ENCODE assay signal across 23 cellular contexts in genomic region chr3:81674690-81675089, GRCh38.
DNase-seq lines count a peak whose midpoint lies in the region; ATAC-seq, FAIRE-seq and TF ChIP-seq lines count a peak whose summit lies in the region.
"Had no signal": no experiment of that assay in that cellular context is flagged by ENCODE, and none has a peak within 500 bp of the region (broad histone marks: within the 10 kb centered on the region; RNA-seq: fewer than 3 reads in every experiment).

No MANE protein-coding gene starts in this region.

- H3K4me1 ChIP-seq in gastrocnemius medialis, result peaks cover 6 to 13% of the 10 kb centered on the region in 2 donors
- H3K4me1 ChIP-seq in heart right ventricle, result peaks cover 0 to under 1% (median 0%) of the 10 kb centered on the region in 9 donors
- H3K4me1 ChIP-seq: BE2C, BLaER1 had no signal

- DNase-seq in gastrocnemius medialis (no peak), NCI-H2196 (lab: John Stamatoyannopoulos, UW; ENCODE audit: unreplicated experiment) (no peak), heart right ventricle (no peak)
- DNase-seq: 8988T; ACHN; BE2C; C1 segment of cervical spinal cord; CD4-positive, alpha-beta memory T cell; CD4-positive, CD25-positive, alpha-beta regulatory T cell; CD8-positive, alpha-beta memory T cell; COR-L47; DMS 273 treated with DMSO at 0.1 percent for 48 hours; DMS153; DMS53; DMS79; DND-41; EL; GDM1 had no signal

- intact Hi-C loops in gastrocnemius medialis (cut with DNase I; ENCODE audit: low total_unique reads), result loop anchor here (5.0 kb wide), 1 partner anchor 33 kb away; no protein-coding TSS in a partner anchor
- intact Hi-C loops in heart right ventricle (cut with DNase I), result loop anchor here in 2 of 10 donors (10.0 kb wide), 2 partner anchors 90 to 240 kb away; partner anchors contain the start of gene GBE1 (in 1 of the 2)

- peak; percentile 39 to 59 for ATAC-seq in gastrocnemius medialis
- no peak for ATAC-seq in heart right ventricle
- ATAC-seq: GM12878 had no signal

- H3K9me3 ChIP-seq in gastrocnemius medialis, result no peaks in the 10 kb centered on the region
- H3K9me3 ChIP-seq in heart right ventricle, result no peaks in the 10 kb centered on the region
- H3K9me3 ChIP-seq: BE2C, BLaER1 had no signal

- H3K27ac ChIP-seq in VCaP (peak overlapping the region; percentile 88; the same call in 1 of the 2 replicates), gastrocnemius medialis (peak overlapping the region in 1 of 4 donors; percentile 45), heart right ventricle (no peak overlapping the region)
- H3K27ac ChIP-seq: BLaER1 had no signal

- H3K27me3 ChIP-seq in gastrocnemius medialis, result no peaks in the 10 kb centered on the region
- H3K27me3 ChIP-seq in heart right ventricle, result no peaks in the 10 kb centered on the region
- H3K27me3 ChIP-seq: BE2C, BLaER1 had no signal

- H3K36me3 ChIP-seq in gastrocnemius medialis (peaks cover 0 to 16% of the 10 kb centered on the region in 2 donors), heart right ventricle (peaks cover 0 to 7% (median 0%) of the 10 kb centered on the region in 9 donors)
- H3K36me3 ChIP-seq: BE2C had no signal

- FAIRE-seq in islet of Langerhans (lab: Jason Lieb, UNC), result peak; percentile 27
- FAIRE-seq: GM12892 had no signal

- no peak for TF ChIP-seq POLR2A in gastrocnemius medialis (IDR thresholded peaks at IDR 0.05)

- in situ Hi-C loops in gastrocnemius medialis (cut with MboI; ENCODE audit: low sequenced_read_pairs in 4 of 4), result loop anchor here in 3 of 4 donors (10.0 to 25.0 kb wide), 2 partner anchors 330 to 463 kb away; no protein-coding TSS in a partner anchor

- TF ChIP-seq CTCF in VCaP (conservative IDR thresholded peaks at IDR 0.05) (no peak), gastrocnemius medialis (IDR thresholded peaks at IDR 0.05 in 4 of 5, conservative IDR thresholded peaks at IDR 0.05 in 1 of 5) (no peak), heart right ventricle (IDR thresholded peaks at IDR 0.05) (no peak)

- no peak overlapping the region for H3K4me3 ChIP-seq in gastrocnemius medialis
- no peak overlapping the region for H3K4me3 ChIP-seq in heart right ventricle
- H3K4me3 ChIP-seq: BLaER1, GM12878 had no signal

Comparison
In these comparisons a context has a peak if more than half of its experiments do, and no peak if none do; other contexts are left out.
1. ATAC-seq: peak in gastrocnemius medialis (2 of 2); none in heart right ventricle (0 of 8).